1 cellular context compared by ENCODE assay signal in genomic region chr3:174957081-174957480, GRCh38.
TF ChIP-seq lines count a peak whose summit lies in the region.

No MANE protein-coding gene starts in this region.

TF ChIP-seq in GM23338, 12 proteins besides CTCF, POLR2A, EP300 and RAD21:
- no peak for TF ChIP-seq ZNF462 (CRISPR knock-in tag; IDR thresholded peaks at IDR 0.05)
- no peak for TF ChIP-seq EZH2 (IDR thresholded peaks at IDR 0.05; ENCODE audit: low read depth, unreplicated experiment)
- TF ChIP-seq ETS1 (IDR thresholded peaks at IDR 0.05): no peak
- no peak for TF ChIP-seq CREB1 (CRISPR knock-in tag; IDR thresholded peaks at IDR 0.05; ENCODE audit: low read depth)
- TF ChIP-seq NANOG (IDR thresholded peaks at IDR 0.05; ENCODE audit: borderline replicate concordance): no peak
- TF ChIP-seq REST (IDR thresholded peaks at IDR 0.05; ENCODE audit: unreplicated experiment): no peak
- TF ChIP-seq ZNF331 (CRISPR knock-in tag; IDR thresholded peaks at IDR 0.05; ENCODE audit: low read depth): no peak
- TF ChIP-seq STAT1 (IDR thresholded peaks at IDR 0.05; ENCODE audit: unreplicated experiment): no peak
- TF ChIP-seq EZH2phosphoT487 (IDR thresholded peaks at IDR 0.05; ENCODE audit: unreplicated experiment): no peak
- TF ChIP-seq JUNB (IDR thresholded peaks at IDR 0.05; ENCODE audit: unreplicated experiment): no peak
- no peak for TF ChIP-seq POLR2AphosphoS5 (IDR thresholded peaks at IDR 0.05; ENCODE audit: low read depth)
- no peak for TF ChIP-seq ZNF114 (CRISPR knock-in tag; IDR thresholded peaks at IDR 0.05)
